ENCODE assay signal across 1 cellular context in genomic region chr13:30257433-30258099, GRCh38.
TF ChIP-seq lines count a peak whose summit lies in the region.

No MANE protein-coding gene starts in this region.

TF ChIP-seq in H1, 55 proteins besides CTCF, POLR2A, EP300 and RAD21 (continued from another document):
- TF ChIP-seq TAF1 (IDR thresholded peaks at IDR 0.05; ENCODE audit: low read depth, low read length): no peak
- no peak for TF ChIP-seq SUZ12 (IDR thresholded peaks at IDR 0.05; ENCODE audit: low read length)
